8 cellular contexts compared by ENCODE assay signal in genomic region chr2:69644506-69644979, GRCh38. TPM values are rescaled to one million over a fixed set of nuclear protein-coding genes. Genes with fewer than 3 reads are reported as not detected.
A peak's percentile ranks its signal among the peaks of the same experiment; 100 is the strongest.
DNase-seq lines count a peak whose midpoint lies in the region; ATAC-seq and TF ChIP-seq lines count a peak whose summit lies in the region.

No MANE protein-coding gene starts in this region.

- CTCF ChIA-PET in activated CD4-positive, alpha-beta T cell treated with anti-CD3 and anti-CD28 coated beads for 36 hours (lab: Charles Lee): interaction anchor here (1.0 to 4.0 kb wide), 10 partner anchors 16 to 172 kb away, joined by 3 to 24 read pairs (median 9); no protein-coding TSS in a partner anchor

- peak overlapping the region; percentile 99 for H3K27ac Mint-ChIP-seq in activated CD4-positive, alpha-beta T cell treated with anti-CD3 and anti-CD28 coated beads for 36 hours

- H3K9me3 ChIP-seq in iPS-20b (ENCODE audit: insufficient read depth, low read depth, low read length) (no peaks in the 10 kb centered on the region), testis (no peaks in the 10 kb centered on the region)

- H3K4me3 ChIP-seq in iPS-20b (ENCODE audit: low read length) (peak overlapping the region; percentile 97), testis (peak overlapping the region; percentile 92 to 95)

- peak overlapping the region; percentile 95; the same call in 1 of the 2 replicates for H3K9ac ChIP-seq in iPS-20b (ENCODE audit: low read depth, low read length)

- no peaks in the 10 kb centered on the region for H3K27me3 Mint-ChIP-seq in activated CD4-positive, alpha-beta T cell treated with anti-CD3 and anti-CD28 coated beads for 36 hours

- H3K4me3 Mint-ChIP-seq in activated CD4-positive, alpha-beta T cell treated with anti-CD3 and anti-CD28 coated beads for 36 hours: peak overlapping the region; percentile 82

- POLR2A ChIA-PET in activated CD4-positive, alpha-beta T cell treated with anti-CD3 and anti-CD28 coated beads for 36 hours (lab: Charles Lee): interaction anchor here (0.5 to 2.9 kb wide), 7 partner anchors 16 to 546 kb away, joined by 3 to 12 read pairs (median 4); partner anchors contain the start of gene C2orf42

- no peak for ATAC-seq in activated CD4-positive, alpha-beta T cell treated with anti-CD3 and anti-CD28 coated beads for 36 hours

- WGBS in adipose tissue, 3 donors: 1 to 2% (median 1%) methylated on average over 15 of the region's 15 CpGs
- 1 to 2% methylated on average over 15 of the region's 15 CpGs for WGBS in testis, 2 donors

- peak overlapping the region; percentile 25 for H3K27ac ChIP-seq in adipose tissue (ENCODE audit: low read depth, low read length)
- H3K27ac ChIP-seq in iPS-20b (ENCODE audit: low read length): no peak overlapping the region
- H3K27ac ChIP-seq in testis: peak overlapping the region; percentile 93 to 98

- intact Hi-C loops in activated CD4-positive, alpha-beta T cell treated with anti-CD3 and anti-CD28 coated beads for 36 hours (cut with DNase I, micrococcal nuclease): loop anchor here (1.0 to 10.0 kb wide), 12 partner anchors 16 to 1177 kb away; partner anchors contain the start of genes PCBP1 (in 2 of the 2), APLF (in 1 of the 2), FBXO48 (in 1 of the 2) and SNRPG (in 1 of the 2)
- intact Hi-C loops in testis (cut with DNase I; ENCODE audit: low total_unique reads): no loop called here

- no peak for TF ChIP-seq CTCF in testis (IDR thresholded peaks at IDR 0.05)

- TF ChIP-seq POLR2A in testis (IDR thresholded peaks at IDR 0.05): no peak

- peaks cover 3% of the 10 kb centered on the region for H3K9me3 Mint-ChIP-seq in activated CD4-positive, alpha-beta T cell treated with anti-CD3 and anti-CD28 coated beads for 36 hours (ENCODE audit: low read depth)

- peaks cover 46% of the 10 kb centered on the region for H3K4me1 Mint-ChIP-seq in activated CD4-positive, alpha-beta T cell treated with anti-CD3 and anti-CD28 coated beads for 36 hours

- H3K4me1 ChIP-seq in iPS-20b (ENCODE audit: insufficient read depth, low read length): peaks cover 25% of the 10 kb centered on the region
- H3K4me1 ChIP-seq in testis: peaks cover 29% of the 10 kb centered on the region

- H3K36me3 Mint-ChIP-seq in activated CD4-positive, alpha-beta T cell treated with anti-CD3 and anti-CD28 coated beads for 36 hours (ENCODE audit: low read depth): peaks cover 30% of the 10 kb centered on the region

- peaks cover 13% of the 10 kb centered on the region; the same call in 1 of the 2 replicates for H3K27me3 ChIP-seq in iPS-20b (ENCODE audit: insufficient read depth, low read length)
- no peaks in the 10 kb centered on the region for H3K27me3 ChIP-seq in testis

- no peak for DNase-seq in activated CD4-positive, alpha-beta T cell treated with anti-CD3 and anti-CD28 coated beads for 36 hours
- no peak for DNase-seq in activated CD4-positive, alpha-beta T cell treated with anti-CD3 and anti-CD28 coated beads for 1 hour
- DNase-seq in testis: no peak
- no peak for DNase-seq in stimulated activated CD4-positive, alpha-beta T cell treated with anti-CD3 and anti-CD28 coated beads, Interleukin-2, amount 100 ng/mL, for 48 hours
- no peak for DNase-seq in globus pallidus (ENCODE audit: low spot score)
- DNase-seq in GOT3 (lab: John Stamatoyannopoulos, UW): no peak

- no peaks in the 10 kb centered on the region for H3K36me3 ChIP-seq in iPS-20b (ENCODE audit: insufficient read depth, low read depth, low read length)
- no peaks in the 10 kb centered on the region for H3K36me3 ChIP-seq in testis (ENCODE audit: low read depth, missing control alignments)

RNA-seq across cellular contexts. Expression of gene AAK1, which starts 1.0 kb away (rescaled TPM):
- 100 to 1,000 TPM in 1 of 2 experiments, 10 to 100 TPM in 1; 95.9 to 104 TPM for total RNA-seq in activated CD4-positive, alpha-beta T cell treated with anti-CD3 and anti-CD28 coated beads for 36 hours
- 10 to 100 TPM in 2 of 3 donors, 1 to 10 TPM in 1; 7.9 to 14.6 (median 13.3) TPM for polyA plus RNA-seq in adipose tissue
- total RNA-seq in testis: 10 to 100 TPM; 47.9 to 62.1 TPM
- 20.3 TPM for polyA plus RNA-seq in testis (ENCODE audit: insufficient read depth, low read depth, low replicate concordance)
